In the genomic region with DNA sequence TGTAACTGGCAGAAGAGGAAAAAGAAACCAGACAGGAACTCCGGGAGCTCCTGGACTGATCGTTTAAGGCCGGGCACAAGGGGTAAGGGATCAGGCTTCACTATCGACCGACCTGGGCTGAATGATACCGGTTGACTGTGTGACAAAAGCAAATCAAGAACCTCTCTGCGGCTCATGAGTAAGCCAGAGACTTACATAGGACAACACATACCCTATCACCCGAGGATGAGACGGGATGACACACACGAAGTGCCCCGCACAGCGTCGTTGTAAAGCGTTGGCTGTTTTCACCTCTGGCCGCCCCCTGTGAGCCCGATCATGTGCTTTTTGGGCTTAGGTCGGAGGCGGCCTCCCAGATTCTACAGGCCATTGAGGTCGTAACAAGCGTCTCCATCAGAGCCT, we compare ENCODE assay signal across 8 cellular contexts. TPM values are rescaled to one million over a fixed set of nuclear protein-coding genes. Genes with fewer than 3 reads are reported as not detected.
DNase-seq lines count a peak whose midpoint lies in the region; ATAC-seq and TF ChIP-seq lines count a peak whose summit lies in the region.

No MANE protein-coding gene starts in this region.

- H3K27ac ChIP-seq in BLaER1 treated with 17β-estradiol and CSF1 and Interleukin-3, amounts not matched to agents 10 nM and 100 nM: peak overlapping the region; percentile 81 to 100 (median 99); a peak in 21 of 22 replicates
- H3K27ac ChIP-seq in Panc1 (ENCODE audit: low read length) (peak overlapping the region; percentile 92), right atrium auricular region (peak overlapping the region; percentile 91 to 94), smooth muscle cell (ENCODE audit: low read depth) (peak overlapping the region; percentile 92)

- BruUV-seq in Panc1 (replicated peaks; lab: Mats Ljungman, UMichigan): TSS peak; percentile 84

- 6% methylated on average over 20 of the region's 20 CpGs for WGBS in smooth muscle cell (ENCODE audit: low lambda C conversion rate)

- H3K4me1 ChIP-seq in BLaER1 treated with 17β-estradiol and CSF1 and Interleukin-3, amounts not matched to agents 10 nM and 100 nM: peaks cover 18 to 38% (median 34%) of the 10 kb centered on the region in 10 experiments
- peaks cover 20% of the 10 kb centered on the region for H3K4me1 ChIP-seq in Panc1 (ENCODE audit: control insufficient read depth, insufficient read depth, low read length)
- H3K4me1 ChIP-seq in right atrium auricular region: peaks cover 0 to 33% of the 10 kb centered on the region in 2 donors
- peaks cover 27% of the 10 kb centered on the region for H3K4me1 ChIP-seq in smooth muscle cell (ENCODE audit: low read depth)

- H3K9me3 ChIP-seq in BLaER1 treated with 17β-estradiol and CSF1 and Interleukin-3, amounts not matched to agents 10 nM and 100 nM (replicated peaks in 1 of 11): no peaks in the 10 kb centered on the region
- no peaks in the 10 kb centered on the region for H3K9me3 ChIP-seq in Panc1 (ENCODE audit: control insufficient read depth, insufficient read depth, low read depth, low read length)
- H3K9me3 ChIP-seq in right atrium auricular region: no peaks in the 10 kb centered on the region
- H3K9me3 ChIP-seq in smooth muscle cell (replicated peaks; ENCODE audit: low read depth): no peaks in the 10 kb centered on the region

- peak overlapping the region; percentile 84 for H3K4me3 Mint-ChIP-seq in activated naive CD4-positive, alpha-beta T cell treated with anti-CD3 and anti-CD28 coated beads for 36 hours

- in situ Hi-C loops in Panc1 (cut with HindIII; ENCODE audit: low pct_unique_long_range_greater_than_20kb, low sequenced_read_pairs): no loop called here

- H3K36me3 ChIP-seq in BLaER1 treated with 17β-estradiol and CSF1 and Interleukin-3, amounts not matched to agents 10 nM and 100 nM: peaks cover 2 to 22% (median 17%) of the 10 kb centered on the region in 11 experiments; a peak in 19 of 22 replicates
- H3K36me3 ChIP-seq in Panc1 (ENCODE audit: control insufficient read depth, insufficient read depth, low read length) (no peaks in the 10 kb centered on the region), right atrium auricular region (no peaks in the 10 kb centered on the region), smooth muscle cell (ENCODE audit: low read depth) (no peaks in the 10 kb centered on the region)

- H3K4me2 ChIP-seq in BLaER1 treated with 17β-estradiol and CSF1 and Interleukin-3, amounts not matched to agents 10 nM and 100 nM: peak overlapping the region; percentile 79 to 96 (median 92)
- H3K4me2 ChIP-seq in smooth muscle cell: peak overlapping the region; percentile 98

- peak overlapping the region; percentile 85 to 99 (median 99) for H3K9ac ChIP-seq in BLaER1 treated with 17β-estradiol and CSF1 and Interleukin-3, amounts not matched to agents 10 nM and 100 nM
- H3K9ac ChIP-seq in smooth muscle cell (ENCODE audit: low read depth): peak overlapping the region; percentile 85

- peaks cover 34% of the 10 kb centered on the region for H3K79me2 ChIP-seq in smooth muscle cell (ENCODE audit: low read depth)

- H3K9me3 Mint-ChIP-seq in activated naive CD4-positive, alpha-beta T cell treated with anti-CD3 and anti-CD28 coated beads for 36 hours: no peaks in the 10 kb centered on the region

- H3K27me3 Mint-ChIP-seq in activated naive CD4-positive, alpha-beta T cell treated with anti-CD3 and anti-CD28 coated beads for 36 hours (ENCODE audit: low read depth): no peaks in the 10 kb centered on the region

- intact Hi-C loops in Panc1 (cut with micrococcal nuclease; ENCODE audit: unreplicated experiment): no loop called here
- intact Hi-C loops in activated naive CD4-positive, alpha-beta T cell treated with anti-CD3 and anti-CD28 coated beads for 36 hours (cut with micrococcal nuclease): loop anchor here (1.0 to 5.0 kb wide), 7 partner anchors 20 to 620 kb away; a partner anchor contains a TSS

- peak overlapping the region; percentile 87 to 98 (median 96) for H3K4me3 ChIP-seq in BLaER1 treated with 17β-estradiol and CSF1 and Interleukin-3, amounts not matched to agents 10 nM and 100 nM
- H3K4me3 ChIP-seq in Panc1 (ENCODE audit: low read depth in 2 of 2, low read length in 2 of 2) (peak overlapping the region; percentile 61 to 65), right atrium auricular region (peak overlapping the region; percentile 88 to 91), smooth muscle cell (peak overlapping the region; percentile 91)

- POLR2A ChIA-PET in Panc1 (lab: Charles Lee): interaction anchor here (0.7 kb wide), 1 partner anchor 426 kb away, joined by 3 read pairs; no protein-coding TSS in a partner anchor

- H3K27me3 ChIP-seq in BLaER1 treated with 17β-estradiol and CSF1 and Interleukin-3, amounts not matched to agents 10 nM and 100 nM: no peaks in the 10 kb centered on the region
- no peaks in the 10 kb centered on the region for H3K27me3 ChIP-seq in Panc1 (ENCODE audit: control insufficient read depth, insufficient read depth, low read length)
- H3K27me3 ChIP-seq in right atrium auricular region: no peaks in the 10 kb centered on the region
- H3K27me3 ChIP-seq in smooth muscle cell (ENCODE audit: low read depth): no peaks in the 10 kb centered on the region

- TF ChIP-seq CTCF in Panc1 (IDR thresholded peaks at IDR 0.05): no peak
- TF ChIP-seq CTCF in right atrium auricular region (IDR thresholded peaks at IDR 0.05): no peak
- TF ChIP-seq CTCF in smooth muscle cell (IDR thresholded peaks at IDR 0.05; ENCODE audit: borderline replicate concordance, insufficient read depth, poor library complexity, severe bottlenecking): no peak

- H2AFZ ChIP-seq in smooth muscle cell (ENCODE audit: low read depth): no peak overlapping the region

- DNase-seq in Panc1 (ENCODE audit: low read depth, low spot score) (no peak), right atrium auricular region (ENCODE audit: low spot score) (no peak), smooth muscle cell (lab: John Stamatoyannopoulos, UW; ENCODE audit: unreplicated experiment) (no peak), NCI-H1694 treated with DMSO at 0.1 percent for 48 hours (lab: John Stamatoyannopoulos, UW) (no peak), NCI-H146 treated with DMSO at 0.1 percent for 48 hours (lab: John Stamatoyannopoulos, UW; ENCODE audit: unreplicated experiment) (no peak)
- DNase-seq in activated naive CD4-positive, alpha-beta T cell treated with anti-CD3 and anti-CD28 coated beads for 36 hours: peak; percentile 83

- peaks cover 15 to 32% (median 29%) of the 10 kb centered on the region in 11 experiments; a peak in 21 of 22 replicates for H4K20me1 ChIP-seq in BLaER1 treated with 17β-estradiol and CSF1 and Interleukin-3, amounts not matched to agents 10 nM and 100 nM
- peaks cover 28% of the 10 kb centered on the region for H4K20me1 ChIP-seq in smooth muscle cell (ENCODE audit: low read depth)

- peaks cover 35% of the 10 kb centered on the region for H3K4me1 Mint-ChIP-seq in activated naive CD4-positive, alpha-beta T cell treated with anti-CD3 and anti-CD28 coated beads for 36 hours (ENCODE audit: low read depth)

- ATAC-seq in GM21786 (IDR thresholded peaks at IDR 0.05; ENCODE audit: unreplicated experiment) (peak; percentile 18), Panc1 (peak; percentile 31)

- peak overlapping the region; percentile 93 for H3K27ac Mint-ChIP-seq in activated naive CD4-positive, alpha-beta T cell treated with anti-CD3 and anti-CD28 coated beads for 36 hours

- CTCF ChIA-PET in Panc1 (lab: Charles Lee): interaction anchor here (0.6 kb wide), 1 partner anchor 158 kb away, joined by 3 read pairs; no protein-coding TSS in a partner anchor
- CTCF ChIA-PET in activated naive CD4-positive, alpha-beta T cell treated with anti-CD3 and anti-CD28 coated beads for 36 hours (lab: Charles Lee): interaction anchor here (1.0 to 1.6 kb wide), 5 partner anchors 16 to 33 kb away, joined by 3 to 5 read pairs (median 3); a partner anchor contains a TSS

- peaks cover 20% of the 10 kb centered on the region for H3F3A ChIP-seq in smooth muscle cell (ENCODE audit: low read depth)

- peaks cover 14% of the 10 kb centered on the region for H3K36me3 Mint-ChIP-seq in activated naive CD4-positive, alpha-beta T cell treated with anti-CD3 and anti-CD28 coated beads for 36 hours (ENCODE audit: low read depth)

RNA-seq across cellular contexts. Expression of a gene that starts 0.7 kb away (rescaled TPM):
- total RNA-seq in Panc1 (2021; ENCODE audit: unreplicated experiment) (18.0 TPM), right atrium auricular region (10 to 100 TPM in 1 of 2 donors, 1 to 10 TPM in 1; 8.9 to 10.7 TPM), smooth muscle cell (14.5 and 20.3 TPM in 2 replicates)
- 12.5 TPM for polyA plus RNA-seq in Panc1 (2012; ENCODE audit: insufficient read length)
- 10 to 100 TPM; 32.2 to 33.6 TPM for total RNA-seq in activated naive CD4-positive, alpha-beta T cell treated with anti-CD3 and anti-CD28 coated beads for 36 hours
- polyA plus RNA-seq in smooth muscle cell: 18.1 and 21.5 TPM in 2 replicates

RNA-seq across cellular contexts. Expression of a gene that starts 31.4 kb away (rescaled TPM):
- total RNA-seq in Panc1 (2021; ENCODE audit: unreplicated experiment) (107 TPM), right atrium auricular region (100 to 1,000 TPM; 558 to 602 TPM), smooth muscle cell (185 and 198 TPM in 2 replicates)
- 157 TPM for polyA plus RNA-seq in Panc1 (2012; ENCODE audit: insufficient read length)
- not detected for total RNA-seq in activated naive CD4-positive, alpha-beta T cell treated with anti-CD3 and anti-CD28 coated beads for 36 hours
- 993 and 1,109 TPM in 2 replicates for polyA plus RNA-seq in smooth muscle cell

RNA-seq across cellular contexts. Expression of a gene that starts 32.9 kb away (rescaled TPM):
- total RNA-seq in Panc1 (2021; ENCODE audit: unreplicated experiment): 118 TPM
- 109 TPM for polyA plus RNA-seq in Panc1 (2012; ENCODE audit: insufficient read length)
- total RNA-seq in activated naive CD4-positive, alpha-beta T cell treated with anti-CD3 and anti-CD28 coated beads for 36 hours: 10 to 100 TPM; 79.8 to 85.9 TPM
- 10 to 100 TPM; 70.9 to 83.0 TPM for total RNA-seq in right atrium auricular region
- 60.5 and 66.8 TPM in 2 replicates for total RNA-seq in smooth muscle cell
- polyA plus RNA-seq in smooth muscle cell: 108 and 139 TPM in 2 replicates

Comparison
In these comparisons a context has a peak if more than half of its experiments do, and no peak if none do; other contexts are left out.
1. RNA of a gene that starts 31.4 kb away (total RNA-seq): 558 to 602 TPM in right atrium auricular region, 185 to 198 TPM in smooth muscle cell and 107 TPM in Panc1 (single experiment); not detected in activated naive CD4-positive, alpha-beta T cell treated with anti-CD3 and anti-CD28 coated beads for 36 hours; every median in the first group is over 100 times any median in the second.
2. Peak in every context shown above with its lines, with median percentiles within 50 percentile points of each other: H3K27ac ChIP-seq and H3K4me3 ChIP-seq.